ENCODE assay signal across 8 cellular contexts in the genomic region with DNA sequence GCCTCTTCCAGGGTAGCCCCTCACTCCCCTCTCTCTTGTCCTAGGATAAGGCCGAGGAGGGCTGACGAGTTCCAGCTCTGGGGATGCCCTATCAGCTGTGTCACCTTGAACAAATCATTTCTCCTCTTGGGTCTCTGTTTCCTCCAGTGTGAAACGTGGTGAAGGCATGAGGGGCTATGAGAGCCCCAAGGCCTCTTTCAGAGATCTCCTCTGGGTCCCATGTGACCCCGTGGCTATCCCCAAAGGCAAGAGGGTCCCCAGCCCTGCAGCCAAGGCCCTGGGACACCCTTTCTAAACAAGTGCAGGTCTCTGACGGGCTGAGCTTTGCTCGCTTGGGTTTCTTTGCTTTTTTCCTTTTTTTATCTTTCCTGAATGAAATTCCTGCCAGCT. TPM values are rescaled to one million over a fixed set of nuclear protein-coding genes. Genes with fewer than 3 reads are reported as not detected.
DNase-seq lines count a peak whose midpoint lies in the region; ATAC-seq lines count a peak whose summit lies in the region.

No MANE protein-coding gene starts in this region.

- peaks cover 20% of the 10 kb centered on the region for H3K27me3 ChIP-seq in iPS-15b (ENCODE audit: control insufficient read depth, insufficient read depth, low read length)

- H3K36me3 ChIP-seq in iPS-15b (ENCODE audit: control insufficient read depth, insufficient read depth, low read length) = no peaks in the 10 kb centered on the region

- H3K27me3 Mint-ChIP-seq in activated CD4-positive, alpha-beta T cell treated with anti-CD3 and anti-CD28 coated beads for 36 hours = peaks cover 36% of the 10 kb centered on the region
- peaks cover 33% of the 10 kb centered on the region for H3K27me3 Mint-ChIP-seq in activated T-helper 1 cell treated with anti-CD3 and anti-CD28 coated beads, Interleukin-12 subunit alpha, Interleukin-12 subunit beta, Interleukin-2, Interleukin-4 antibody, amounts not matched to agents 30 ng/mL and 10 ng/mL and 1 ng/mL, durations not matched to agents 14 hours and 24 hours and 36 hours (ENCODE audit: insufficient read depth)
- H3K27me3 Mint-ChIP-seq in stimulated activated memory B cell treated with anti-CD40 and anti-IgM and Interleukin-4, amounts not matched to agents 10 μg/mL and 1 μg/mL and 100 μg/mL, for 72 hours = peaks cover 76% of the 10 kb centered on the region

- no peak overlapping the region for H3K9ac ChIP-seq in iPS-15b (ENCODE audit: low read depth, low read length)

- no peak for DNase-seq in activated CD4-positive, alpha-beta T cell treated with anti-CD3 and anti-CD28 coated beads for 36 hours
- DNase-seq in activated CD4-positive, alpha-beta T cell treated with anti-CD3 and anti-CD28 coated beads for 4 hours = no peak
- DNase-seq in activated T-helper 1 cell treated with anti-CD3 and anti-CD28 coated beads, Interleukin-12 subunit alpha, Interleukin-12 subunit beta, Interleukin-2, Interleukin-4 antibody, amounts not matched to agents 30 ng/mL and 10 ng/mL and 1 ng/mL, durations not matched to agents 14 hours and 24 hours and 36 hours (ENCODE audit: low spot score) = no peak
- DNase-seq in NCI-H1694 (lab: John Stamatoyannopoulos, UW) (no peak), NCI-H146 (lab: John Stamatoyannopoulos, UW) (no peak)

- CTCF ChIA-PET in activated CD4-positive, alpha-beta T cell treated with anti-CD3 and anti-CD28 coated beads for 36 hours (lab: Charles Lee) = interaction anchor here (0.5 to 4.3 kb wide), 37 partner anchors 8 to 903 kb away, joined by 3 to 37 read pairs (median 4); no protein-coding TSS in a partner anchor

- H3K36me3 Mint-ChIP-seq in activated CD4-positive, alpha-beta T cell treated with anti-CD3 and anti-CD28 coated beads for 36 hours (ENCODE audit: low read depth) = no peaks in the 10 kb centered on the region
- no peaks in the 10 kb centered on the region for H3K36me3 Mint-ChIP-seq in activated T-helper 1 cell treated with anti-CD3 and anti-CD28 coated beads, Interleukin-12 subunit alpha, Interleukin-12 subunit beta, Interleukin-2, Interleukin-4 antibody, amounts not matched to agents 30 ng/mL and 10 ng/mL and 1 ng/mL, durations not matched to agents 14 hours and 24 hours and 36 hours (ENCODE audit: low read depth)
- H3K36me3 Mint-ChIP-seq in stimulated activated memory B cell treated with anti-CD40 and anti-IgM and Interleukin-4, amounts not matched to agents 10 μg/mL and 1 μg/mL and 100 μg/mL, for 72 hours = no peaks in the 10 kb centered on the region

- H3K27ac Mint-ChIP-seq in activated CD4-positive, alpha-beta T cell treated with anti-CD3 and anti-CD28 coated beads for 36 hours = no peak overlapping the region
- H3K27ac Mint-ChIP-seq in activated T-helper 1 cell treated with anti-CD3 and anti-CD28 coated beads, Interleukin-12 subunit alpha, Interleukin-12 subunit beta, Interleukin-2, Interleukin-4 antibody, amounts not matched to agents 30 ng/mL and 10 ng/mL and 1 ng/mL, durations not matched to agents 14 hours and 24 hours and 36 hours = no peak overlapping the region
- H3K27ac Mint-ChIP-seq in stimulated activated memory B cell treated with anti-CD40 and anti-IgM and Interleukin-4, amounts not matched to agents 10 μg/mL and 1 μg/mL and 100 μg/mL, for 72 hours = no peak overlapping the region

- peak overlapping the region; percentile 9 for H3K4me3 Mint-ChIP-seq in activated CD4-positive, alpha-beta T cell treated with anti-CD3 and anti-CD28 coated beads for 36 hours
- H3K4me3 Mint-ChIP-seq in activated T-helper 1 cell treated with anti-CD3 and anti-CD28 coated beads, Interleukin-12 subunit alpha, Interleukin-12 subunit beta, Interleukin-2, Interleukin-4 antibody, amounts not matched to agents 30 ng/mL and 10 ng/mL and 1 ng/mL, durations not matched to agents 14 hours and 24 hours and 36 hours = peak overlapping the region; percentile 79
- H3K4me3 Mint-ChIP-seq in stimulated activated memory B cell treated with anti-CD40 and anti-IgM and Interleukin-4, amounts not matched to agents 10 μg/mL and 1 μg/mL and 100 μg/mL, for 72 hours = peak overlapping the region; percentile 65

- peaks cover 3% of the 10 kb centered on the region for H3K4me1 ChIP-seq in iPS-15b (ENCODE audit: control insufficient read depth, insufficient read depth, low read length)

- POLR2A ChIA-PET in activated CD4-positive, alpha-beta T cell treated with anti-CD3 and anti-CD28 coated beads for 36 hours (lab: Charles Lee) = no interaction called here

- no peaks in the 10 kb centered on the region for H3K9me3 ChIP-seq in iPS-15b (ENCODE audit: control insufficient read depth, insufficient read depth, low read length)

- peak overlapping the region; percentile 28 for H3K4me3 ChIP-seq in iPS-15b (ENCODE audit: low read depth, low read length)

- H3K9me3 Mint-ChIP-seq in activated CD4-positive, alpha-beta T cell treated with anti-CD3 and anti-CD28 coated beads for 36 hours (ENCODE audit: low read depth) = no peaks in the 10 kb centered on the region
- H3K9me3 Mint-ChIP-seq in activated T-helper 1 cell treated with anti-CD3 and anti-CD28 coated beads, Interleukin-12 subunit alpha, Interleukin-12 subunit beta, Interleukin-2, Interleukin-4 antibody, amounts not matched to agents 30 ng/mL and 10 ng/mL and 1 ng/mL, durations not matched to agents 14 hours and 24 hours and 36 hours = no peaks in the 10 kb centered on the region
- H3K9me3 Mint-ChIP-seq in stimulated activated memory B cell treated with anti-CD40 and anti-IgM and Interleukin-4, amounts not matched to agents 10 μg/mL and 1 μg/mL and 100 μg/mL, for 72 hours = no peaks in the 10 kb centered on the region

- peaks cover 8% of the 10 kb centered on the region for H3K4me1 Mint-ChIP-seq in activated CD4-positive, alpha-beta T cell treated with anti-CD3 and anti-CD28 coated beads for 36 hours
- peaks cover 10% of the 10 kb centered on the region for H3K4me1 Mint-ChIP-seq in activated T-helper 1 cell treated with anti-CD3 and anti-CD28 coated beads, Interleukin-12 subunit alpha, Interleukin-12 subunit beta, Interleukin-2, Interleukin-4 antibody, amounts not matched to agents 30 ng/mL and 10 ng/mL and 1 ng/mL, durations not matched to agents 14 hours and 24 hours and 36 hours (ENCODE audit: low read depth)
- peaks cover 15% of the 10 kb centered on the region for H3K4me1 Mint-ChIP-seq in stimulated activated memory B cell treated with anti-CD40 and anti-IgM and Interleukin-4, amounts not matched to agents 10 μg/mL and 1 μg/mL and 100 μg/mL, for 72 hours

- no peak for ATAC-seq in activated CD4-positive, alpha-beta T cell treated with anti-CD3 and anti-CD28 coated beads for 36 hours
- ATAC-seq in stimulated activated memory B cell treated with anti-CD40 and anti-IgM and Interleukin-4, amounts not matched to agents 10 μg/mL and 1 μg/mL and 100 μg/mL, for 72 hours = no peak
- ATAC-seq in HG02884 (IDR thresholded peaks at IDR 0.05; ENCODE audit: unreplicated experiment) = no peak

- intact Hi-C loops in activated CD4-positive, alpha-beta T cell treated with anti-CD3 and anti-CD28 coated beads for 36 hours (cut with DNase I, micrococcal nuclease) = loop anchor here (2.0 to 5.0 kb wide), 4 partner anchors 52 to 650 kb away; no protein-coding TSS in a partner anchor
- intact Hi-C loops in activated T-helper 1 cell treated with anti-CD3 and anti-CD28 coated beads, Interleukin-12 subunit alpha, Interleukin-12 subunit beta, Interleukin-2, Interleukin-4 antibody, amounts not matched to agents 30 ng/mL and 10 ng/mL and 1 ng/mL, durations not matched to agents 14 hours and 24 hours and 36 hours (cut with micrococcal nuclease) = loop anchor here (1.0 to 5.0 kb wide), 2 partner anchors 67 to 494 kb away; no protein-coding TSS in a partner anchor

RNA-seq across cellular contexts. Expression of gene SPTLC1, which starts 25.5 kb away (rescaled TPM):
- 10 to 100 TPM; 45.9 to 46.6 TPM for total RNA-seq in activated CD4-positive, alpha-beta T cell treated with anti-CD3 and anti-CD28 coated beads for 36 hours
- total RNA-seq in activated T-helper 1 cell treated with anti-CD3 and anti-CD28 coated beads, Interleukin-12 subunit alpha, Interleukin-12 subunit beta, Interleukin-2, Interleukin-4 antibody, amounts not matched to agents 30 ng/mL and 10 ng/mL and 1 ng/mL, durations not matched to agents 14 hours and 24 hours and 36 hours = 60.2 and 62.3 TPM in 2 replicates

Comparison
In these comparisons a context has a peak if more than half of its experiments do, and no peak if none do; other contexts are left out.
1. H3K4me3 Mint-ChIP-seq: peak in every context shown above with its lines; median percentile 79 in activated T-helper 1 cell treated with anti-CD3 and anti-CD28 coated beads, Interleukin-12 subunit alpha, Interleukin-12 subunit beta, Interleukin-2, Interleukin-4 antibody, amounts not matched to agents 30 ng/mL and 10 ng/mL and 1 ng/mL, durations not matched to agents 14 hours and 24 hours and 36 hours; 65 in stimulated activated memory B cell treated with anti-CD40 and anti-IgM and Interleukin-4, amounts not matched to agents 10 μg/mL and 1 μg/mL and 100 μg/mL, for 72 hours; 9 in activated CD4-positive, alpha-beta T cell treated with anti-CD3 and anti-CD28 coated beads for 36 hours.